In the genomic region with DNA sequence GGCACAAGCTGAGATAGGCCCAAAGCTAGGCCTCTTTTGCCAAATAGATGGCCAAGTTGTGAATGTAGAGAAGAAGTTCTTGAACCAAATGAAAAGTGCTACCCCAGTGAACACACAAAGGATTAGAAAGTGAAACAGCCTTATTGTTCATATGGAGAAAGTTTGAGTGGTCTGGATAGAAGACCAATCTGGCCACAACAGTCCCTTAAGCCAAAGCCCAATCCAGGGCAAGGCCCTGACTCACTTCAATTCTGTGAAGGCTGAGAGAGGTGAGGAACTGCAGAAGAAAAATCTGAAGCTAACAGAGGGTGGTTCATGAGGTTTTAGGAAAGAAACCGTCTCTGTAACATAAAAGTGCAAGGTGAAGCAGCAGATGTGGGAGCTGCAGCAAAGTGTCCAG, we compare ENCODE assay signal across 32 cellular contexts. TPM values are rescaled to one million over a fixed set of nuclear protein-coding genes. Genes with fewer than 3 reads are reported as not detected.
"Had no signal": no experiment of that assay in that cellular context is flagged by ENCODE, and none has a peak within 500 bp of the region (broad histone marks: within the 10 kb centered on the region; RNA-seq: fewer than 3 reads in every experiment).

No MANE protein-coding gene starts in this region.

- H3K9me3 Mint-ChIP-seq: dendritic cell treated with granulocyte-macrophage colony-stimulating factor and Interleukin-4, amounts not matched to agents 40 ng/mL and 50 ng/mL, for 4 days; endodermal cell; memory B cell; nephron; neural progenitor cell had no signal

- H3K27me3 Mint-ChIP-seq: dendritic cell treated with granulocyte-macrophage colony-stimulating factor and Interleukin-4, amounts not matched to agents 40 ng/mL and 50 ng/mL, for 4 days; memory B cell; progenitor cell of endocrine pancreas had no signal

- H3K4me3 Mint-ChIP-seq: dendritic cell treated with granulocyte-macrophage colony-stimulating factor and Interleukin-4, amounts not matched to agents 40 ng/mL and 50 ng/mL, for 4 days; endodermal cell; memory B cell; nephron; neural progenitor cell had no signal

- H3K27ac ChIP-seq: colonic mucosa, epithelial cell of prostate, foreskin keratinocyte, gastroesophageal sphincter, heart left ventricle, hepatocyte, neural progenitor cell, parathyroid adenoma, thoracic aorta, tibial nerve, upper lobe of left lung had no signal

- ATAC-seq: esophagus mucosa, foreskin keratinocyte, gastroesophageal sphincter, heart left ventricle, left lobe of liver, sciatic nerve had no signal

- H3K36me3 ChIP-seq: colonic mucosa, gastroesophageal sphincter, heart left ventricle, neural progenitor cell, thoracic aorta, tibial nerve, upper lobe of left lung had no signal

- H3K79me2 ChIP-seq: hepatocyte, parathyroid adenoma had no signal

- H3K27me3 ChIP-seq: colonic mucosa, foreskin keratinocyte, gastroesophageal sphincter, heart left ventricle, hepatocyte, neural progenitor cell, tibial nerve, upper lobe of left lung had no signal

- FAIRE-seq: kidney, urothelium cell line had no signal

- H3K4me3 ChIP-seq: colonic mucosa, gastroesophageal sphincter, heart left ventricle, hepatocyte, lung, neural progenitor cell, smooth muscle cell, thoracic aorta, tibial nerve, upper lobe of left lung had no signal

- H3K36me3 Mint-ChIP-seq: memory B cell, neural progenitor cell had no signal

- H3K9ac ChIP-seq: neural progenitor cell, parathyroid adenoma had no signal

- H3K4me1 Mint-ChIP-seq: endodermal cell, memory B cell, neural progenitor cell had no signal

- H3K4me1 ChIP-seq: colonic mucosa, foreskin keratinocyte, gastroesophageal sphincter, heart left ventricle, neural progenitor cell, tibial nerve, upper lobe of left lung had no signal

- H3K4me2 ChIP-seq: hepatocyte, neural progenitor cell, smooth muscle cell had no signal

- DNase-seq: colonic mucosa; effector CD8-positive, alpha-beta T cell; endodermal cell; foreskin keratinocyte; heart left ventricle; kidney; stimulated activated CD4-positive, alpha-beta T cell treated with anti-CD3 and anti-CD28 coated beads, Interleukin-12 subunit alpha, Interleukin-12 subunit beta, amount 100 ng/mL, for 4 hours; stimulated activated CD4-positive, alpha-beta T cell treated with anti-CD3 and anti-CD28 coated beads, Interleukin-1b, Interleukin-23, amount 100 ng/mL, for 48 hours; stimulated activated CD4-positive, alpha-beta T cell treated with anti-CD3 and anti-CD28 coated beads, Interleukin-4, amount 100 ng/mL, for 1 hour; stimulated activated CD8-positive, alpha-beta memory T cell treated with anti-CD3 and anti-CD28 coated beads, Interleukin-4, amount 100 ng/mL, for 48 hours; stimulated activated naive CD4-positive, alpha-beta T cell treated with Interleukin-2 at 50 U/mL for 16 hours; upper lobe of left lung had no signal

- H3K27ac Mint-ChIP-seq: dendritic cell treated with granulocyte-macrophage colony-stimulating factor and Interleukin-4, amounts not matched to agents 40 ng/mL and 50 ng/mL, for 4 days; endodermal cell; memory B cell; nephron; neural progenitor cell; progenitor cell of endocrine pancreas had no signal

- H3K9me3 ChIP-seq: colonic mucosa, gastroesophageal sphincter, heart left ventricle, thoracic aorta, tibial nerve, upper lobe of left lung had no signal

- H2AFZ ChIP-seq: hepatocyte, neural progenitor cell, parathyroid adenoma had no signal

RNA-seq across cellular contexts. Expression of a gene that starts 18.7 kb away (rescaled TPM):
- total RNA-seq: colonic mucosa, heart left ventricle, left lobe of liver, liver, mononuclear cell, sciatic nerve, thoracic aorta, tibial nerve had no signal
- polyA plus RNA-seq: heart left ventricle, liver, smooth muscle cell had no signal

RNA-seq across cellular contexts. Expression of a gene that starts 18.9 kb away (rescaled TPM):
- total RNA-seq: colonic mucosa, endodermal cell, esophagus mucosa, foreskin keratinocyte, heart left ventricle, left lobe of liver, liver, mononuclear cell, osteoblast, progenitor cell of endocrine pancreas, sciatic nerve, smooth muscle cell, thoracic aorta, tibial nerve had no signal
- polyA plus RNA-seq: foreskin keratinocyte, heart left ventricle, liver, smooth muscle cell had no signal
